ENCODE assay signal across 13 cellular contexts in genomic region chr5:73388371-73388684, GRCh38.
DNase-seq lines count a peak whose midpoint lies in the region; ATAC-seq and TF ChIP-seq lines count a peak whose summit lies in the region.
"Had no signal": no experiment of that assay in that cellular context is flagged by ENCODE, and none has a peak within 500 bp of the region (broad histone marks: within the 10 kb centered on the region; RNA-seq: fewer than 3 reads in every experiment).

No MANE protein-coding gene starts in this region.

- DNase-seq in natural killer cell, result no peak
- no peak for DNase-seq in natural killer cell treated with Interleukin-12 subunit alpha and Interleukin-12 subunit beta and Interleukin-15 and Interleukin-18, amount 100 ng/mL, for 72 hours (ENCODE audit: low spot score)
- peak; percentile 38 for DNase-seq in NCI-H2171 (lab: John Stamatoyannopoulos, UW)
- peak; percentile 39 for DNase-seq in amniotic epithelial cell (ENCODE audit: low read depth)
- no peak for DNase-seq in aorta
- no peak for DNase-seq in NCI-H146 (lab: John Stamatoyannopoulos, UW)
- DNase-seq in HFFc6, result no peak
- DNase-seq: C1 segment of cervical spinal cord, left cardiac atrium had no signal

- peaks cover 18% of the 10 kb centered on the region for H3K36me3 Mint-ChIP-seq in natural killer cell
- peaks cover 19% of the 10 kb centered on the region for H3K36me3 Mint-ChIP-seq in natural killer cell treated with Interleukin-12 subunit alpha and Interleukin-12 subunit beta and Interleukin-15 and Interleukin-18, amount 100 ng/mL, for 72 hours
- peaks cover 31% of the 10 kb centered on the region for H3K36me3 Mint-ChIP-seq in HFFc6 (ENCODE audit: low read depth)

- no peaks in the 10 kb centered on the region for H3K4me1 ChIP-seq in aorta (ENCODE audit: control insufficient read depth in 1 of 2, insufficient read depth in 2 of 2, low read length in 2 of 2)

- peaks cover under 1% of the 10 kb centered on the region for H3K9me3 ChIP-seq in aorta (ENCODE audit: control insufficient read depth, low read length)

- no peaks in the 10 kb centered on the region for H3K36me3 ChIP-seq in aorta (ENCODE audit: control insufficient read depth in 1 of 2, insufficient read depth in 2 of 2, low read length in 1 of 2)
- H3K36me3 ChIP-seq: neutrophil had no signal

- intact Hi-C loops in natural killer cell (cut with micrococcal nuclease) (no loop called here), aorta (cut with DNase I) (no loop called here)

- H3K27ac ChIP-seq in aorta (ENCODE audit: low read depth in 1 of 2, low read length in 2 of 2), result no peak overlapping the region
- H3K27ac ChIP-seq: neutrophil had no signal

- no peak overlapping the region for H3K27ac Mint-ChIP-seq in natural killer cell
- no peak overlapping the region for H3K27ac Mint-ChIP-seq in natural killer cell treated with Interleukin-12 subunit alpha and Interleukin-12 subunit beta and Interleukin-15 and Interleukin-18, amount 100 ng/mL, for 72 hours
- no peak overlapping the region for H3K27ac Mint-ChIP-seq in HFFc6
- H3K27ac Mint-ChIP-seq: GM23338 had no signal

- ATAC-seq in natural killer cell (no peak), aorta (ENCODE audit: low FRiP score) (peak; percentile 52), GM21529 (IDR thresholded peaks at IDR 0.05; ENCODE audit: unreplicated experiment) (no peak)
- no peak for ATAC-seq in natural killer cell treated with Interleukin-12 subunit alpha and Interleukin-12 subunit beta and Interleukin-15 and Interleukin-18, amount 100 ng/mL, for 72 hours
- ATAC-seq: GM23338, HepG2 had no signal

- peak overlapping the region; percentile 65 for H3K4me3 Mint-ChIP-seq in natural killer cell
- H3K4me3 Mint-ChIP-seq in natural killer cell treated with Interleukin-12 subunit alpha and Interleukin-12 subunit beta and Interleukin-15 and Interleukin-18, amount 100 ng/mL, for 72 hours, result no peak overlapping the region
- no peak overlapping the region for H3K4me3 Mint-ChIP-seq in HFFc6
- H3K4me3 Mint-ChIP-seq: GM23338 had no signal

- H3K27me3 ChIP-seq in aorta (ENCODE audit: control insufficient read depth in 1 of 2, insufficient read depth in 2 of 2, low read length in 1 of 2), result peaks cover 0 to 1% of the 10 kb centered on the region in 2 donors

- H3K9me3 Mint-ChIP-seq in natural killer cell (peaks cover 5 to 7% of the 10 kb centered on the region in 2 donors), HFFc6 (peaks cover 29% of the 10 kb centered on the region)
- peaks cover 4% of the 10 kb centered on the region for H3K9me3 Mint-ChIP-seq in natural killer cell treated with Interleukin-12 subunit alpha and Interleukin-12 subunit beta and Interleukin-15 and Interleukin-18, amount 100 ng/mL, for 72 hours

- H3K4me3 ChIP-seq in aorta (ENCODE audit: low read length in 2 of 2), result no peak overlapping the region
- H3K4me3 ChIP-seq: GM23338 had no signal

- H3K4me1 Mint-ChIP-seq in natural killer cell (peaks cover 21 to 22% of the 10 kb centered on the region in 2 donors), HFFc6 (ENCODE audit: low read depth) (peaks cover 33% of the 10 kb centered on the region)
- H3K4me1 Mint-ChIP-seq in natural killer cell treated with Interleukin-12 subunit alpha and Interleukin-12 subunit beta and Interleukin-15 and Interleukin-18, amount 100 ng/mL, for 72 hours (ENCODE audit: low read depth in 2 of 2), result peaks cover 18 to 19% of the 10 kb centered on the region in 2 donors

- whole genome bisulfite sequencing in aorta, 2 donors, result 34 to 47% methylated on average over 4 of the region's 4 CpGs

- H3K27me3 Mint-ChIP-seq in natural killer cell (ENCODE audit: low read depth in 2 of 2), result peaks cover 27 to 55% of the 10 kb centered on the region in 2 donors
- peaks cover 30 to 41% of the 10 kb centered on the region in 2 donors for H3K27me3 Mint-ChIP-seq in natural killer cell treated with Interleukin-12 subunit alpha and Interleukin-12 subunit beta and Interleukin-15 and Interleukin-18, amount 100 ng/mL, for 72 hours
- no peaks in the 10 kb centered on the region for H3K27me3 Mint-ChIP-seq in HFFc6 (ENCODE audit: insufficient read depth)

- TF ChIP-seq CTCF in natural killer cell (IDR thresholded peaks at IDR 0.05), result no peak
- no peak for TF ChIP-seq CTCF in HFFc6 (IDR thresholded peaks at IDR 0.05)

Comparison
In these comparisons a context has a peak if more than half of its experiments do, and no peak if none do; other contexts are left out.
1. DNase-seq: peak in NCI-H2171 (single experiment) and amniotic epithelial cell (single experiment); none in natural killer cell (single experiment), natural killer cell treated with Interleukin-12 subunit alpha and Interleukin-12 subunit beta and Interleukin-15 and Interleukin-18, amount 100 ng/mL, for 72 hours (single experiment), aorta (0 of 2), NCI-H146 (single experiment) and HFFc6 (single experiment).